ENCODE assay signal across 22 cellular contexts in genomic region chr20:50056951-50057403, GRCh38. TPM values are rescaled to one million over a fixed set of nuclear protein-coding genes. Genes with fewer than 3 reads are reported as not detected.
DNase-seq lines count a peak whose midpoint lies in the region; ATAC-seq, FAIRE-seq and TF ChIP-seq lines count a peak whose summit lies in the region.
"Had no signal": no experiment of that assay in that cellular context is flagged by ENCODE, and none has a peak within 500 bp of the region (broad histone marks: within the 10 kb centered on the region; RNA-seq: fewer than 3 reads in every experiment).

No MANE protein-coding gene starts in this region.

- intact Hi-C loops in Right ventricle myocardium superior (cut with DNase I) (no loop called here), ovary (cut with DNase I) (no loop called here)

- H3K36me3 Mint-ChIP-seq in nephron (ENCODE audit: low read depth), result no peaks in the 10 kb centered on the region
- H3K36me3 Mint-ChIP-seq: T-cell had no signal

- no peak overlapping the region for H3K4me3 ChIP-seq in OCI-LY3 (ENCODE audit: low read length)
- no peak overlapping the region for H3K4me3 ChIP-seq in ovary

- H3K4me1 Mint-ChIP-seq in nephron, result peaks cover 39% of the 10 kb centered on the region
- H3K4me1 Mint-ChIP-seq: T-cell had no signal

- no peak overlapping the region for H3K4me3 Mint-ChIP-seq in nephron
- H3K4me3 Mint-ChIP-seq: T-cell had no signal

- H3K27me3 Mint-ChIP-seq in nephron (ENCODE audit: low read depth), result no peaks in the 10 kb centered on the region

- no peak for TF ChIP-seq POLR2A in ovary (IDR thresholded peaks at IDR 0.05)

- H3K27ac Mint-ChIP-seq in nephron, result peak overlapping the region; percentile 78 to 96 (median 91)
- H3K27ac Mint-ChIP-seq: T-cell had no signal

- no peak for TF ChIP-seq EP300 in ovary (IDR thresholded peaks at IDR 0.05)

- no peaks in the 10 kb centered on the region for H3K9me3 Mint-ChIP-seq in nephron
- H3K9me3 Mint-ChIP-seq: T-cell had no signal

- H3K4me1 ChIP-seq in OCI-LY3 (ENCODE audit: low read length) (peaks cover 26% of the 10 kb centered on the region), ovary (ENCODE audit: insufficient read depth) (peaks cover 7% of the 10 kb centered on the region)

- H3K36me3 ChIP-seq in OCI-LY3 (replicated peaks; ENCODE audit: low read depth, low read length), result no peaks in the 10 kb centered on the region
- no peaks in the 10 kb centered on the region for H3K36me3 ChIP-seq in ovary

- H3K9ac ChIP-seq in OCI-LY3 (ENCODE audit: low read length), result no peak overlapping the region

- peaks cover 20% of the 10 kb centered on the region for H3K27me3 ChIP-seq in OCI-LY3 (ENCODE audit: low read depth, low read length)
- no peaks in the 10 kb centered on the region for H3K27me3 ChIP-seq in ovary

- H3K9me3 ChIP-seq in OCI-LY3 (ENCODE audit: insufficient read depth, low read length) (no peaks in the 10 kb centered on the region), ovary (no peaks in the 10 kb centered on the region)

- peak overlapping the region; percentile 31 for H3K4me2 ChIP-seq in OCI-LY3 (ENCODE audit: low read length)

- no peaks in the 10 kb centered on the region for H3K79me2 ChIP-seq in OCI-LY3 (ENCODE audit: low read length)

- no peak for DNase-seq in HTR-8/SVneo (ENCODE audit: insufficient read length, low spot score)
- DNase-seq in Right ventricle myocardium superior, result no peak
- no peak for DNase-seq in ovary
- DNase-seq in activated T-cell treated with anti-CD3 and anti-CD28 coated beads, Interleukin-2, amount 50 U/mL, for 1 hour, result no peak
- DNase-seq: ACHN, DND-41, NCI-H1048, NCI-H1436, NCI-H1930, NCI-H2171, NCI-H446, NCI-H526 treated with DMSO at 0.1 percent for 48 hours, OCI-M1, SIG-M5, T-cell had no signal

- ATAC-seq in Right ventricle myocardium superior (ENCODE audit: poor library complexity), result no peak
- no peak for ATAC-seq in GM18867 (IDR thresholded peaks at IDR 0.05; ENCODE audit: unreplicated experiment)
- ATAC-seq: SK-N-SH treated with all-trans-retinoic acid at 6 μM for 48 hours, T-cell had no signal

- TF ChIP-seq CTCF in OCI-LY3 (IDR thresholded peaks at IDR 0.05; ENCODE audit: low read depth, low read length) (no peak), nephron (IDR thresholded peaks at IDR 0.05; ENCODE audit: unreplicated experiment in 3 of 3) (no peak), ovary (IDR thresholded peaks at IDR 0.05) (no peak)

- peak; percentile 77 for FAIRE-seq in HTR-8/SVneo (lab: Jason Lieb, UNC)
- FAIRE-seq: G401.6, H54 had no signal

- H4K20me1 ChIP-seq in OCI-LY3 (ENCODE audit: insufficient read depth, low read length), result no peaks in the 10 kb centered on the region

- WGBS in ovary, 3 donors, result 85 to 90% (median 88%) methylated on average over 9 of the region's 9 CpGs

- H2AFZ ChIP-seq in OCI-LY3 (ENCODE audit: low read depth, low read length), result no peak overlapping the region; the same call in 1 of the 2 replicates

- no peak overlapping the region for H3K27ac ChIP-seq in OCI-LY3 (ENCODE audit: low read length)
- H3K27ac ChIP-seq in ovary, result no peak overlapping the region
- H3K27ac ChIP-seq: C4-2B had no signal

RNA-seq across cellular contexts. Expression of gene UBE2V1, which starts 56.0 kb away (rescaled TPM):
- total RNA-seq in Right ventricle myocardium superior (77.8 TPM), ovary (10 to 100 TPM; 51.0 to 90.3 (median 77.2) TPM)
- polyA plus RNA-seq in ovary, result 100 to 1,000 TPM in 1 of 2 donors, 10 to 100 TPM in 1; 43.6 to 189 TPM
